14 cellular contexts compared by ENCODE assay signal in the genomic region with DNA sequence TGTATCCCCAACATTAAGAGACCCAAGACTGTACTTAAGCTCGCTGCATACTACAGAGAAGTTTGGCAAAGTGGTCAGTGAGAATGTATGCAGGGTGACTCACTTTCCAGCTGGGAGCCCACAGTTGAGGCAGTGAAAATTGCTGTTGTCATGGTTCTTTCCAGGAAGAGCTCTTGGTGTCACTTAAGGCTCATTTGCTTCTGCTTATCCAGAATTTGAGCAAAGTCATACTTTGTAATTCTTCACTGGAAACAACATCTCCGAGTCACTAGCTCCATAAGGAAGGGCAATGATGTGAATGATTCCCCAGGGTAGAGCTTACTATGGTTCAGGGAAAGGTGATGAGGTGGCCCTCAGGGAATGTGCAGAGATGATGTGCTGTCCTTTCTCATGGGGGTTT.
DNase-seq lines count a peak whose midpoint lies in the region; ATAC-seq, FAIRE-seq and TF ChIP-seq lines count a peak whose summit lies in the region.
"Had no signal": no experiment of that assay in that cellular context is flagged by ENCODE, and none has a peak within 500 bp of the region (broad histone marks: within the 10 kb centered on the region; RNA-seq: fewer than 3 reads in every experiment).

No MANE protein-coding gene starts in this region.

- CTCF ChIA-PET in BJ (lab: Yijun Ruan, JAX) (interaction anchor here (1.2 to 1.3 kb wide), 2 partner anchors 10 to 47 kb away, joined by 4 read pairs; no protein-coding TSS in a partner anchor), K562 (lab: Yijun Ruan, JAX; ENCODE audit: low intra/inter-chr PET ratio) (no interaction called here)

- in situ Hi-C loops in K562 (cut with MboI), result no loop called here

- no peaks in the 10 kb centered on the region for H3K36me3 Mint-ChIP-seq in progenitor cell of endocrine pancreas (ENCODE audit: insufficient read depth)
- H3K36me3 Mint-ChIP-seq: brain, IgD-negative memory B cell, mesothelial cell of epicardium had no signal

- TF ChIP-seq POLR2A in NB4 (IDR thresholded peaks at IDR 0.05; ENCODE audit: extremely low read depth, insufficient read length) (no peak), K562 (conservative IDR thresholded peaks at IDR 0.05) (no peak)

- H3K9me3 Mint-ChIP-seq in progenitor cell of endocrine pancreas (ENCODE audit: low read depth), result no peaks in the 10 kb centered on the region
- H3K9me3 Mint-ChIP-seq: IgD-negative memory B cell; mesothelial cell of epicardium; T-helper 1 cell treated with Interleukin-12 subunit alpha and Interleukin-12 subunit beta and Interleukin-4 antibody, amounts not matched to agents 30 μg/mL and 1 μg/mL, for 36 hours had no signal

- BruUV-seq in K562 (replicated peaks; lab: Mats Ljungman, UMichigan), result no TSS peak

- H4K20me1 ChIP-seq in K562 (replicated peaks; ENCODE audit: control insufficient read depth, insufficient read depth, low read length), result no peaks in the 10 kb centered on the region

- no peak overlapping the region for H3K4me3 ChIP-seq in BJ (ENCODE audit: low read depth, low read length)
- no peak overlapping the region for H3K4me3 ChIP-seq in NB4 (ENCODE audit: low read depth, low read length)
- no peak overlapping the region for H3K4me3 ChIP-seq in K562
- H3K4me3 ChIP-seq in left lung, result no peak overlapping the region

- 0% methylated on average over 2 of the region's 2 CpGs for WGBS in K562 (ENCODE audit: insufficient coverage, low coverage, missing lambda C conversion rate)

- DNase-seq in BJ (ENCODE audit: low read depth), result peak; percentile 62
- DNase-seq in NB4 (ENCODE audit: low read depth), result peak; percentile 72
- peak in 2 of 4 experiments; percentile 9 to 16 for DNase-seq in K562 (ENCODE audit: extremely low read depth in 1 of 4, low spot score in 3 of 4)
- DNase-seq in left lung, result no peak
- no peak for DNase-seq in amygdala (lab: John Stamatoyannopoulos, UW)
- no peak for DNase-seq in progenitor cell of endocrine pancreas (ENCODE audit: low spot score, unreplicated experiment)
- DNase-seq: NCI-H446 had no signal

- H3K4me1 Mint-ChIP-seq in progenitor cell of endocrine pancreas (ENCODE audit: low read depth), result peaks cover 2% of the 10 kb centered on the region
- H3K4me1 Mint-ChIP-seq: brain, mesothelial cell of epicardium had no signal

- intact Hi-C loops in K562 (cut with micrococcal nuclease) (no loop called here), left lung (cut with DNase I) (no loop called here)

- no peak overlapping the region for H3K4me2 ChIP-seq in K562 (ENCODE audit: insufficient read depth, low read length)

- H3K36me3 ChIP-seq in BJ (ENCODE audit: control insufficient read depth, insufficient read depth, low read length), result no peaks in the 10 kb centered on the region
- no peaks in the 10 kb centered on the region for H3K36me3 ChIP-seq in K562 (ENCODE audit: control insufficient read depth, insufficient read depth, low read length)
- H3K36me3 ChIP-seq in left lung, result no peaks in the 10 kb centered on the region

- H3K27ac ChIP-seq in K562 (ENCODE audit: extremely low read depth, low read depth, low read length) (no peak overlapping the region), left lung (peak overlapping the region in 1 of 2 donors; percentile 45)

- H3K27me3 ChIP-seq in BJ (ENCODE audit: control insufficient read depth, insufficient read depth, low read length) (no peaks in the 10 kb centered on the region), K562 (ENCODE audit: control insufficient read depth in 2 of 2, insufficient read depth in 2 of 2, low read length in 2 of 2) (no peaks in the 10 kb centered on the region), left lung (no peaks in the 10 kb centered on the region)

- no peak for TF ChIP-seq EP300 in K562 (IDR thresholded peaks at IDR 0.05; ENCODE audit: low read length)

- ATAC-seq in K562, result 0 out of 3 replicates have a peak, but pooled peaks have one; percentile 25
- peak; percentile 93 for ATAC-seq in left lung
- no peak for ATAC-seq in HG02759 (IDR thresholded peaks at IDR 0.05; ENCODE audit: unreplicated experiment)
- no peak for ATAC-seq in GM21390 (IDR thresholded peaks at IDR 0.05; ENCODE audit: unreplicated experiment)
- ATAC-seq: sciatic nerve had no signal

- H3K27ac Mint-ChIP-seq in progenitor cell of endocrine pancreas, result no peak overlapping the region
- H3K27ac Mint-ChIP-seq: brain; IgD-negative memory B cell; mesothelial cell of epicardium; T-helper 1 cell treated with Interleukin-12 subunit alpha and Interleukin-12 subunit beta and Interleukin-4 antibody, amounts not matched to agents 30 μg/mL and 1 μg/mL, for 36 hours had no signal

- no peaks in the 10 kb centered on the region for H3K79me2 ChIP-seq in K562 (ENCODE audit: control insufficient read depth, insufficient read depth, low read length)

- H3K4me3 Mint-ChIP-seq in progenitor cell of endocrine pancreas (ENCODE audit: low read depth), result no peak overlapping the region
- H3K4me3 Mint-ChIP-seq: brain; IgD-negative memory B cell; mesothelial cell of epicardium; T-helper 1 cell treated with Interleukin-12 subunit alpha and Interleukin-12 subunit beta and Interleukin-4 antibody, amounts not matched to agents 30 μg/mL and 1 μg/mL, for 36 hours had no signal

- no peak for FAIRE-seq in K562 (lab: Jason Lieb, UNC)

- no peaks in the 10 kb centered on the region for H3K9me3 ChIP-seq in K562 (replicated peaks; ENCODE audit: control insufficient read depth, insufficient read depth, low read depth, low read length)
- no peaks in the 10 kb centered on the region for H3K9me3 ChIP-seq in left lung

- H3K4me1 ChIP-seq in K562 (replicated peaks in 1 of 2; ENCODE audit: control insufficient read depth in 2 of 2, insufficient read depth in 2 of 2, low read length in 2 of 2) (no peaks in the 10 kb centered on the region; a peak in 1 of 5 replicates), left lung (no peaks in the 10 kb centered on the region)

- no peak for TF ChIP-seq RAD21 in K562 (CRISPR knock-in tag; conservative IDR thresholded peaks at IDR 0.05 in 1 of 2, IDR thresholded peaks at IDR 0.05 in 1 of 2)

- H3K9ac ChIP-seq in K562 (ENCODE audit: insufficient read depth in 1 of 2, low read depth in 2 of 2, low read length in 2 of 2), result no peak overlapping the region

- TF ChIP-seq CTCF in BJ (IDR thresholded peaks at IDR 0.05; ENCODE audit: insufficient read depth, low read depth, low read length) (no peak), NB4 (IDR thresholded peaks at IDR 0.05; ENCODE audit: low read depth, low read length) (no peak), K562 (IDR thresholded peaks at IDR 0.05 in 2 of 3, conservative IDR thresholded peaks at IDR 0.05 in 1 of 3; ENCODE audit: insufficient read depth in 2 of 3, low read depth in 1 of 3, low read length in 3 of 3) (no peak), left lung (IDR thresholded peaks at IDR 0.05) (no peak), progenitor cell of endocrine pancreas (IDR thresholded peaks at IDR 0.05; ENCODE audit: unreplicated experiment) (no peak)

- H3K9me1 ChIP-seq in K562 (ENCODE audit: control insufficient read depth, insufficient read depth, low read length), result no peaks in the 10 kb centered on the region

- POLR2A ChIA-PET in BJ (lab: Charles Lee) (no interaction called here), K562 (lab: Yijun Ruan, JAX) (interaction anchor here (1.2 kb wide), 1 partner anchor 13 kb away, joined by 3 read pairs; no protein-coding TSS in a partner anchor)

- no peaks in the 10 kb centered on the region for H3K27me3 Mint-ChIP-seq in progenitor cell of endocrine pancreas

- no peak overlapping the region for H2AFZ ChIP-seq in K562 (ENCODE audit: low read depth, low read length)

TF ChIP-seq in K562, 482 proteins besides CTCF, POLR2A, EP300 and RAD21 (continues in another document):
- no peak for TF ChIP-seq ZNF511 (CRISPR knock-in tag; IDR thresholded peaks at IDR 0.05)
- no peak for TF ChIP-seq SIN3A (IDR thresholded peaks at IDR 0.05; ENCODE audit: borderline replicate concordance in 2 of 2, control insufficient read depth in 1 of 2, low read depth in 2 of 2, low read length in 2 of 2)
- no peak for TF ChIP-seq HDAC3 (IDR thresholded peaks at IDR 0.05; ENCODE audit: borderline replicate concordance, partially characterized antibody)
- peak; percentile 14; the same call in 1 of the 2 replicates for TF ChIP-seq MAFF (IDR thresholded peaks at IDR 0.05; ENCODE audit: low read length)
- TF ChIP-seq ZNF75A (CRISPR knock-in tag; IDR thresholded peaks at IDR 0.05), result no peak
- TF ChIP-seq PRDM10 (IDR thresholded peaks at IDR 0.05; ENCODE audit: partially characterized antibody), result peak; percentile 15
- TF ChIP-seq POLR2B (IDR thresholded peaks at IDR 0.05; ENCODE audit: low read depth, partially characterized antibody), result no peak

Comparison
In these comparisons a context has a peak if more than half of its experiments do, and no peak if none do; other contexts are left out.
1. DNase-seq: peak in BJ (single experiment) and NB4 (single experiment); none in left lung (0 of 2), amygdala (0 of 56) and progenitor cell of endocrine pancreas (single experiment).
2. ATAC-seq: peak in K562 (single experiment) and left lung (single experiment); none in HG02759 (single experiment) and GM21390 (single experiment).